8 cellular contexts compared by ENCODE assay signal in genomic region chr2:61426267-61426897, GRCh38. TPM values are rescaled to one million over a fixed set of nuclear protein-coding genes. Genes with fewer than 3 reads are reported as not detected.
DNase-seq lines count a peak whose midpoint lies in the region; ATAC-seq and TF ChIP-seq lines count a peak whose summit lies in the region.

No MANE protein-coding gene starts in this region.

- no peaks in the 10 kb centered on the region for H3K9me3 Mint-ChIP-seq in T-helper 2 cell treated with Interferon-gamma antibody and Interleukin-4, amounts not matched to agents 5 μg/mL and 100 μg/mL, for 36 hours

- H3K27ac Mint-ChIP-seq in T-helper 2 cell treated with Interferon-gamma antibody and Interleukin-4, amounts not matched to agents 5 μg/mL and 100 μg/mL, for 36 hours: peak overlapping the region; percentile 33

- DNase-seq in COLO668 (lab: John Stamatoyannopoulos, UW; ENCODE audit: unreplicated experiment) (peak; percentile 44), astrocyte of the cerebellum (ENCODE audit: low read depth) (no peak), left lobe of liver (ENCODE audit: low spot score) (no peak), NCI-H2029 (lab: John Stamatoyannopoulos, UW) (no peak)
- peak; percentile 59 for DNase-seq in T-helper 2 cell treated with Interferon-gamma antibody and Interleukin-4, amounts not matched to agents 5 μg/mL and 100 μg/mL, for 36 hours (ENCODE audit: low spot score)
- peak; percentile 52 for DNase-seq in stimulated activated CD8-positive, alpha-beta memory T cell treated with anti-CD3 and anti-CD28 coated beads, Interleukin-4, amount 100 ng/mL, for 24 hours (ENCODE audit: low read depth)

- H3K4me3 ChIP-seq in astrocyte of the cerebellum (ENCODE audit: low read depth, low read length): no peak overlapping the region

- no peaks in the 10 kb centered on the region for H3K27me3 Mint-ChIP-seq in T-helper 2 cell treated with Interferon-gamma antibody and Interleukin-4, amounts not matched to agents 5 μg/mL and 100 μg/mL, for 36 hours (ENCODE audit: low read depth)

- peak; percentile 51 for TF ChIP-seq CTCF in astrocyte of the cerebellum (IDR thresholded peaks at IDR 0.05; ENCODE audit: low read depth, low read length, missing control alignments)

- H3K4me3 Mint-ChIP-seq in T-helper 2 cell treated with Interferon-gamma antibody and Interleukin-4, amounts not matched to agents 5 μg/mL and 100 μg/mL, for 36 hours: no peak overlapping the region

- no peaks in the 10 kb centered on the region for H3K36me3 Mint-ChIP-seq in T-helper 2 cell treated with Interferon-gamma antibody and Interleukin-4, amounts not matched to agents 5 μg/mL and 100 μg/mL, for 36 hours (ENCODE audit: low read depth)

- in situ Hi-C loops in astrocyte of the cerebellum (cut with HindIII; ENCODE audit: low sequenced_read_pairs): no loop called here

- peak; percentile 62 for ATAC-seq in GM19455 (IDR thresholded peaks at IDR 0.05; ENCODE audit: unreplicated experiment)
- ATAC-seq in HG03521 (IDR thresholded peaks at IDR 0.05; ENCODE audit: unreplicated experiment): peak; percentile 71
- ATAC-seq in left lobe of liver: peak; percentile 89

- peaks cover 36% of the 10 kb centered on the region for H3K4me1 Mint-ChIP-seq in T-helper 2 cell treated with Interferon-gamma antibody and Interleukin-4, amounts not matched to agents 5 μg/mL and 100 μg/mL, for 36 hours (ENCODE audit: low read depth)

RNA-seq across cellular contexts. Expression of gene USP34, which starts 44.5 kb away (rescaled TPM):
- 37.0 TPM for total RNA-seq in left lobe of liver

Comparison
In these comparisons a context has a peak if more than half of its experiments do, and no peak if none do; other contexts are left out.
1. DNase-seq: peak in COLO668 (single experiment), T-helper 2 cell treated with Interferon-gamma antibody and Interleukin-4, amounts not matched to agents 5 μg/mL and 100 μg/mL, for 36 hours (single experiment) and stimulated activated CD8-positive, alpha-beta memory T cell treated with anti-CD3 and anti-CD28 coated beads, Interleukin-4, amount 100 ng/mL, for 24 hours (single experiment); none in astrocyte of the cerebellum (single experiment), left lobe of liver (single experiment) and NCI-H2029 (single experiment).
2. Peak in every context shown above with its lines, with median percentiles within 50 percentile points of each other: ATAC-seq.